In the genomic region with DNA sequence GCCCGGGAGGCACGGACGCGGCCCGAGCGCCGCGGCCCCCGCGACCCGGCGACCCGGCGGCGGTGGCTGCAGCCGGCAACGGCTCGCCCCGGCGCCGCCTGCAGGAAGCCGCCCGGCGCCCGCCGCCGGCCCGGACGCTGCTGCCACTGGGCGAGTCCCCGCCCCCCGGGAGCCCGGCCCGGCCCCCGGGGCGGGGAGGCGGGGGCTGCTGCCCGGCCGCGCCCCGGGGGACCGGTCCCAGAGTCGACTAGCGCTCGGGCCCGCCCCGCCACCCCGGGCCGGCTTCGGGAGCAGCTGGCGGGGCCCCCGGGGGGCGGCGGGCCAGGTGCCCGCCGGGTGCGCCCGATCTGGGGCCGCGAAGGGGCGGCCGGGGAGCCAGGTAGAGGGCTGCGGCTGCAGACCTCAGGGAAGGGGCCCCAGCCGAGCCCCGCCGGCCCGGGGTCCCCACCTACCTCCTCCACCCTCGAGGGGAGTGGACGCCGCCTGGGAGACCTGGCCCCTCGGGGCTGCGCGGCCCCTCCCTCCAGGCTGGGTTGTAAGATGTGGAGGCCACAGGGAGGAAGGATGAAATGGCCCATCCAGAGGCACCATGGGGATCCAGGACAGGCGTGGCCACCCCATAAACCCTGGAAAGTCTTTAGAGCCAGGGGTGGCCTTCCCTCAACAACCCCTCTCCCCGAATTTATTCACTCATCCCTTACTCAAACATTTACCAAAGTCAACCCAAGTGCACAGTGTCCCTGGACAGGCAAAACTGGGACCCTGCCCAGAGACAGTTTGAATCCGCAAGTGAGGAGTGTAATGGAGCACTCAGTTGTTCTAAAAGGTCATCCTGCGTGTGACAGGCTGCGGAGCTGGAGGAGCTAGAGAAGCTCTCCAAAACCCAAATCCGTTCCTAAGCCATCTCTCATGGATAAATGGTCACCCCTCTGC, we compare ENCODE assay signal across 8 cellular contexts. TPM values are rescaled to one million over a fixed set of nuclear protein-coding genes. Genes with fewer than 3 reads are reported as not detected.
DNase-seq lines count a peak whose midpoint lies in the region; ATAC-seq and TF ChIP-seq lines count a peak whose summit lies in the region.

CDYL2 (minus strand) TSS at position 148 of the 933 bp plus-strand sequence. CDS start 425 bp downstream, outside the sequence.

- H3K36me3 ChIP-seq in DOHH2 (ENCODE audit: control insufficient read depth, low read length) (no peaks in the 10 kb centered on the region), MG63 (no peaks in the 10 kb centered on the region), neuron (ENCODE audit: insufficient read depth, low read length) (no peaks in the 10 kb centered on the region), SJCRH30 (no peaks in the 10 kb centered on the region)

- no peak within 1 kb of the TSS for H3K27ac ChIP-seq in DOHH2 (ENCODE audit: low read depth, low read length)
- no peak within 1 kb of the TSS for H3K27ac ChIP-seq in SJCRH30

- H3K4me3 Mint-ChIP-seq in activated T-cell treated with anti-CD3 and anti-CD28 coated beads, Interleukin-2, amount 50 U/mL, for 4 hours: peak within 1 kb of the TSS; percentile 95

- H3K9me3 Mint-ChIP-seq in activated T-cell treated with anti-CD3 and anti-CD28 coated beads, Interleukin-2, amount 50 U/mL, for 4 hours: peaks cover 4% of the 10 kb centered on the region

- TF ChIP-seq CTCF in DOHH2 (IDR thresholded peaks at IDR 0.05; ENCODE audit: low read depth, low read length, poor library complexity, severe bottlenecking): no peak

- H3K36me3 Mint-ChIP-seq in activated T-cell treated with anti-CD3 and anti-CD28 coated beads, Interleukin-2, amount 50 U/mL, for 4 hours (ENCODE audit: insufficient read depth): no peaks in the 10 kb centered on the region

- no peaks in the 10 kb centered on the region for H3K9me2 ChIP-seq in DOHH2 (replicated peaks; ENCODE audit: control insufficient read depth, low read length)

- H3K9me3 ChIP-seq in DOHH2 (ENCODE audit: control insufficient read depth, insufficient read depth, low read length) (no peaks in the 10 kb centered on the region; the same call in 1 of the 2 replicates), MG63 (no peaks in the 10 kb centered on the region), neuron (ENCODE audit: low read length) (no peaks in the 10 kb centered on the region), SJCRH30 (replicated peaks) (no peaks in the 10 kb centered on the region)

- H3K27me3 ChIP-seq in DOHH2 (ENCODE audit: control insufficient read depth, low read length): peaks cover 37% of the 10 kb centered on the region
- H3K27me3 ChIP-seq in MG63: no peaks in the 10 kb centered on the region
- H3K27me3 ChIP-seq in neuron (ENCODE audit: insufficient read depth, low read length): peaks cover 32% of the 10 kb centered on the region
- no peaks in the 10 kb centered on the region for H3K27me3 ChIP-seq in SJCRH30

- H3K4me1 ChIP-seq in DOHH2 (ENCODE audit: control insufficient read depth, low read length) (no peaks in the 10 kb centered on the region), neuron (ENCODE audit: insufficient read depth, low read length) (no peaks in the 10 kb centered on the region), SJCRH30 (no peaks in the 10 kb centered on the region)

- no peaks in the 10 kb centered on the region for H4K20me1 ChIP-seq in DOHH2 (ENCODE audit: control insufficient read depth, insufficient read depth, low read depth, low read length)

- ATAC-seq in GM21717 (IDR thresholded peaks at IDR 0.05; ENCODE audit: unreplicated experiment): peak; percentile 76
- ATAC-seq in activated T-cell treated with anti-CD3 and anti-CD28 coated beads, Interleukin-2, amount 50 U/mL, for 4 hours: peak; percentile 67 to 75

- H3K79me2 ChIP-seq in DOHH2 (ENCODE audit: control insufficient read depth, low read length): no peaks in the 10 kb centered on the region

- DNase-seq in MG63 (peak; percentile 3), fibroblast of peridontal ligament (ENCODE audit: extremely low read depth) (peak; percentile 13), cerebellar nuclear complex (lab: John Stamatoyannopoulos, UW) (no peak), SJCRH30 (no peak)
- peak; percentile 28 for DNase-seq in activated T-cell treated with anti-CD3 and anti-CD28 coated beads, Interleukin-2, amount 50 U/mL, for 4 hours

- peaks cover 28% of the 10 kb centered on the region for H3K4me1 Mint-ChIP-seq in activated T-cell treated with anti-CD3 and anti-CD28 coated beads, Interleukin-2, amount 50 U/mL, for 4 hours (ENCODE audit: low read depth)

- H3F3A ChIP-seq in DOHH2 (ENCODE audit: control insufficient read depth, insufficient read depth): no peaks in the 10 kb centered on the region

- peak within 1 kb of the TSS; percentile 67; the same call in 1 of the 2 replicates for H3K4me2 ChIP-seq in DOHH2 (ENCODE audit: low read length)

- H2AFZ ChIP-seq in neuron (ENCODE audit: low read depth, low read length): no peak within 1 kb of the TSS

- no peaks in the 10 kb centered on the region for H3K27me3 Mint-ChIP-seq in activated T-cell treated with anti-CD3 and anti-CD28 coated beads, Interleukin-2, amount 50 U/mL, for 4 hours (ENCODE audit: low read depth)

- H3K4me3 ChIP-seq in DOHH2 (ENCODE audit: low read length) (peak within 1 kb of the TSS; percentile 74), MG63 (peak within 1 kb of the TSS; percentile 43), neuron (ENCODE audit: low read length) (peak within 1 kb of the TSS; percentile 50), SJCRH30 (no peak within 1 kb of the TSS)

RNA-seq across cellular contexts. Expression of gene CDYL2, which starts in this region (rescaled TPM):
- 0.05 and 0.56 TPM in 2 replicates for total RNA-seq in MG63 (2014; rRNA removed; shearing (Covaris generic); ENCODE audit: low replicate concordance)
- total RNA-seq in activated T-cell treated with anti-CD3 and anti-CD28 coated beads, Interleukin-2, amount 50 U/mL, for 4 hours: 10 to 100 TPM; 15.3 to 19.8 (median 15.6) TPM
- 0.05 and 0.14 TPM in 2 replicates for total RNA-seq in SJCRH30 (2014; rRNA removed; shearing (Covaris generic))

Comparison
In these comparisons a context has a peak if more than half of its experiments do, and no peak if none do; other contexts are left out.
1. RNA of gene CDYL2 (total RNA-seq): 15.3 to 19.8 TPM in activated T-cell treated with anti-CD3 and anti-CD28 coated beads, Interleukin-2, amount 50 U/mL, for 4 hours; 0.05 to 0.56 TPM in MG63 and 0.05 to 0.14 TPM in SJCRH30; every median in the first group is over 10 times any median in the second.
2. Peak in DNase-seq and H3K4me3 ChIP-seq in MG63; RNA of the gene not detected or under 1 TPM.
3. DNase-seq: peak in activated T-cell treated with anti-CD3 and anti-CD28 coated beads, Interleukin-2, amount 50 U/mL, for 4 hours (single experiment) and fibroblast of peridontal ligament (single experiment); none in cerebellar nuclear complex (0 of 2) and SJCRH30 (0 of 2).